ENCODE assay signal across 16 cellular contexts in the genomic region with DNA sequence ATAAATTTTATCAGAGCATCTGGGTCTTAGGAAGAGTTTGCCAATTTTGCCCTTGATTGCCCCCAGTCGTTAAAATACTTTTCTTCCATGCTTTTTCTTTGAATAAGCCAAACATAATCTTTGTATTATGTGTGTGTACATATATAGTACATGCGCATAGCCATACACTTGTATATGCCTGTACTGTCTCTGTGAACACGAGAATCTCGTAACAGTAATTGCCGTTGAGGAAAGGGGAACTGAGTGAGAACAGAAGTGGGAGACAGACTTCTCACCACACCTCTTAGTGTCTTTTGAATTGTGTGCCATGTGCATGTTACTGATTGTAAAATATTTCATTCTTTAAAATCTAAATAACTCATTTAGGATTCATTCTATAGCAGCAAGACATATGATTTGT.
"Had no signal": no experiment of that assay in that cellular context is flagged by ENCODE, and none has a peak within 500 bp of the region (broad histone marks: within the 10 kb centered on the region; RNA-seq: fewer than 3 reads in every experiment).

No MANE protein-coding gene starts in this region.

- H3K4me1 ChIP-seq: vagina had no signal

- H3K4me3 ChIP-seq: transverse colon, vagina had no signal

- H3K9me3 Mint-ChIP-seq: activated naive CD4-positive, alpha-beta T cell treated with anti-CD3 and anti-CD28 coated beads for 36 hours; activated T-helper 2 cell treated with anti-CD3 and anti-CD28 coated beads, Interferon-gamma antibody, Interleukin-2, Interleukin-4, amounts not matched to agents 10 μg/mL and 5 μg/mL and 100 μg/mL, durations not matched to agents 14 hours and 24 hours and 36 hours; dendritic cell treated with granulocyte-macrophage colony-stimulating factor and Interleukin-4, amounts not matched to agents 40 ng/mL and 50 ng/mL, for 4 days; natural killer cell had no signal

- DNase-seq: activated CD4-positive, alpha-beta T cell treated with anti-CD3 and anti-CD28 coated beads, Interleukin-2, amount 50 U/mL, for 48 hours; activated naive CD4-positive, alpha-beta T cell treated with anti-CD3 and anti-CD28 coated beads for 36 hours; effector memory CD4-positive, alpha-beta T cell; foreskin fibroblast; hippocampal formation; mesenchymal stem cell; natural killer cell; stimulated activated CD4-positive, alpha-beta T cell treated with anti-CD3 and anti-CD28 coated beads, Interleukin-12 subunit alpha, Interleukin-12 subunit beta, amount 100 ng/mL, for 4 hours; stimulated activated CD4-positive, alpha-beta T cell treated with anti-CD3 and anti-CD28 coated beads, Interleukin-2, amount 100 ng/mL, for 24 hours; substantia nigra; transverse colon had no signal

- H3K27ac Mint-ChIP-seq: activated naive CD4-positive, alpha-beta T cell treated with anti-CD3 and anti-CD28 coated beads for 36 hours; activated T-helper 2 cell treated with anti-CD3 and anti-CD28 coated beads, Interferon-gamma antibody, Interleukin-2, Interleukin-4, amounts not matched to agents 10 μg/mL and 5 μg/mL and 100 μg/mL, durations not matched to agents 14 hours and 24 hours and 36 hours; dendritic cell treated with granulocyte-macrophage colony-stimulating factor and Interleukin-4, amounts not matched to agents 40 ng/mL and 50 ng/mL, for 4 days; natural killer cell had no signal

- H3K27me3 ChIP-seq: transverse colon, vagina had no signal

- ATAC-seq: left lobe of liver, natural killer cell had no signal

- H3K36me3 ChIP-seq: transverse colon, vagina had no signal

- H3K4me3 Mint-ChIP-seq: activated naive CD4-positive, alpha-beta T cell treated with anti-CD3 and anti-CD28 coated beads for 36 hours; dendritic cell treated with granulocyte-macrophage colony-stimulating factor and Interleukin-4, amounts not matched to agents 40 ng/mL and 50 ng/mL, for 4 days; natural killer cell had no signal

- H3K27ac ChIP-seq: transverse colon, vagina, VCaP had no signal

- H3K27me3 Mint-ChIP-seq: dendritic cell treated with granulocyte-macrophage colony-stimulating factor and Interleukin-4, amounts not matched to agents 40 ng/mL and 50 ng/mL, for 4 days had no signal

- H3K9me3 ChIP-seq: transverse colon, vagina had no signal

- H3K36me3 Mint-ChIP-seq: natural killer cell had no signal
